Comparison of ENCODE assay signal across 8 cellular contexts in genomic region chr3:160163259-160163878, GRCh38.
A peak's percentile ranks its signal among the peaks of the same experiment; 100 is the strongest.
DNase-seq lines count a peak whose midpoint lies in the region; ATAC-seq and TF ChIP-seq lines count a peak whose summit lies in the region.

No MANE protein-coding gene starts in this region.

- no peaks in the 10 kb centered on the region for H3F3A ChIP-seq in MM.1S (ENCODE audit: insufficient read depth, low read length)

- ATAC-seq in DND-41 (ENCODE audit: insufficient read depth, low read depth) (peak; percentile 48; the same call in 1 of the 3 replicates), GM21723 (IDR thresholded peaks at IDR 0.05; ENCODE audit: unreplicated experiment) (no peak)
- ATAC-seq in activated naive CD4-positive, alpha-beta T cell treated with anti-CD3 and anti-CD28 coated beads, Interleukin-2, amount 50 U/mL, for 72 hours: no peak

- H3K27me3 ChIP-seq in DND-41 (ENCODE audit: insufficient read depth, low read length, poor library complexity) (peaks cover 21% of the 10 kb centered on the region), MM.1S (replicated peaks; ENCODE audit: insufficient read depth, low read length) (no peaks in the 10 kb centered on the region)

- H3K9me2 ChIP-seq in MM.1S (replicated peaks; ENCODE audit: insufficient read depth, low read length): no peaks in the 10 kb centered on the region

- H3K4me2 ChIP-seq in DND-41 (ENCODE audit: insufficient read depth, low read length) (no peak overlapping the region), MM.1S (ENCODE audit: low read depth, low read length) (no peak overlapping the region)

- no peak for DNase-seq in DND-41
- DNase-seq in MM.1S: peak; percentile 64
- DNase-seq in astrocyte of the hippocampus (ENCODE audit: low read depth, low spot score): peak; percentile 45
- DNase-seq in activated naive CD4-positive, alpha-beta T cell treated with anti-CD3 and anti-CD28 coated beads, Interleukin-2, amount 50 U/mL, for 72 hours (ENCODE audit: low spot score in 2 of 2): no peak
- no peak for DNase-seq in activated T-cell treated with anti-CD3 and anti-CD28 coated beads, Interleukin-2, amount 50 U/mL, for 48 hours
- no peak for DNase-seq in activated CD4-positive, alpha-beta T cell treated with anti-CD3 and anti-CD28 coated beads for 1 hour

- no peaks in the 10 kb centered on the region for H3K36me3 Mint-ChIP-seq in activated naive CD4-positive, alpha-beta T cell treated with anti-CD3 and anti-CD28 coated beads, Interleukin-2, amount 50 U/mL, for 72 hours

- H3K27ac ChIP-seq in DND-41 (ENCODE audit: low read length): no peak overlapping the region
- H3K27ac ChIP-seq in MM.1S (ENCODE audit: low read length): no peak overlapping the region
- H3K27ac ChIP-seq in mesodermal cell (ENCODE audit: low read depth, low read length, severe bottlenecking): peak overlapping the region; percentile 67

- H4K20me1 ChIP-seq in DND-41 (ENCODE audit: insufficient read depth, low read length): 0 out of 2 replicates have a peak, but pooled peaks cover 3% of the 10 kb centered on the region
- no peaks in the 10 kb centered on the region for H4K20me1 ChIP-seq in MM.1S (ENCODE audit: insufficient read depth, low read length)

- H3K9ac ChIP-seq in DND-41 (ENCODE audit: low read depth, low read length) (no peak overlapping the region), MM.1S (ENCODE audit: low read length) (no peak overlapping the region)

- no peaks in the 10 kb centered on the region for H3K9me3 ChIP-seq in DND-41 (ENCODE audit: insufficient read depth, low read length, severe bottlenecking)
- no peaks in the 10 kb centered on the region for H3K9me3 ChIP-seq in MM.1S (replicated peaks; ENCODE audit: insufficient read depth, low read length)
- no peaks in the 10 kb centered on the region for H3K9me3 ChIP-seq in mesodermal cell (ENCODE audit: control insufficient read depth, low read length)

- peak; percentile 61 for TF ChIP-seq CTCF in DND-41 (IDR thresholded peaks at IDR 0.05; ENCODE audit: borderline replicate concordance, extremely low read depth, low read length, poor library complexity, severe bottlenecking)
- peak; percentile 62 for TF ChIP-seq CTCF in MM.1S (IDR thresholded peaks at IDR 0.05; ENCODE audit: low read length)

- H3K36me3 ChIP-seq in DND-41 (ENCODE audit: insufficient read depth, low read length) (no peaks in the 10 kb centered on the region), MM.1S (replicated peaks; ENCODE audit: insufficient read depth, low read length) (no peaks in the 10 kb centered on the region), mesodermal cell (ENCODE audit: control insufficient read depth, insufficient read depth, low read length) (no peaks in the 10 kb centered on the region)

- H3K4me1 ChIP-seq in DND-41 (ENCODE audit: insufficient read depth, low read length) (no peaks in the 10 kb centered on the region), MM.1S (ENCODE audit: low read length) (no peaks in the 10 kb centered on the region), mesodermal cell (ENCODE audit: control insufficient read depth, insufficient read depth, low read length, poor library complexity, severe bottlenecking) (peaks cover 6% of the 10 kb centered on the region)

- H3K79me2 ChIP-seq in DND-41 (ENCODE audit: insufficient read depth, low read length) (no peaks in the 10 kb centered on the region), MM.1S (ENCODE audit: low read length) (no peaks in the 10 kb centered on the region)

- no peak overlapping the region for H3K4me3 ChIP-seq in DND-41 (ENCODE audit: low read depth in 1 of 2, low read length in 2 of 2)
- no peak overlapping the region for H3K4me3 ChIP-seq in MM.1S (ENCODE audit: low read length)
- no peak overlapping the region for H3K4me3 ChIP-seq in mesodermal cell (ENCODE audit: extremely low read depth, insufficient read depth, low read length, poor library complexity, severe bottlenecking)

- no peak overlapping the region for H3K27ac Mint-ChIP-seq in activated naive CD4-positive, alpha-beta T cell treated with anti-CD3 and anti-CD28 coated beads, Interleukin-2, amount 50 U/mL, for 72 hours

- H3K9me3 Mint-ChIP-seq in activated naive CD4-positive, alpha-beta T cell treated with anti-CD3 and anti-CD28 coated beads, Interleukin-2, amount 50 U/mL, for 72 hours: no peaks in the 10 kb centered on the region

- H2AFZ ChIP-seq in DND-41 (ENCODE audit: low read depth, low read length): no peak overlapping the region
- H2AFZ ChIP-seq in MM.1S (ENCODE audit: low read length): 0 out of 2 replicates have a peak overlapping the region, but pooled peaks have one; percentile 4

Comparison
In these comparisons a context has a peak if more than half of its experiments do, and no peak if none do; other contexts are left out.
1. DNase-seq: peak in MM.1S (single experiment) and astrocyte of the hippocampus (single experiment); none in DND-41 (single experiment), activated naive CD4-positive, alpha-beta T cell treated with anti-CD3 and anti-CD28 coated beads, Interleukin-2, amount 50 U/mL, for 72 hours (0 of 2), activated T-cell treated with anti-CD3 and anti-CD28 coated beads, Interleukin-2, amount 50 U/mL, for 48 hours (0 of 2) and activated CD4-positive, alpha-beta T cell treated with anti-CD3 and anti-CD28 coated beads for 1 hour (single experiment).